2 cellular contexts compared by ENCODE assay signal in genomic region chr4:2417765-2418651, GRCh38.
TF ChIP-seq lines count a peak whose summit lies in the region.

TSS of gene ZFYVE28 (minus strand) at chr4:2418645. CDS start at chr4:2418323, 322 bp downstream.

TF ChIP-seq in A549, 52 proteins besides CTCF, POLR2A, EP300 and RAD21 (continued from another document):
- TF ChIP-seq REST (IDR thresholded peaks at IDR 0.05) (no peak), ZSCAN20 (CRISPR knock-in tag; IDR thresholded peaks at IDR 0.05) (no peak), KDM1A (IDR thresholded peaks at IDR 0.05; ENCODE audit: low read depth) (no peak), ZC3H11A (IDR thresholded peaks at IDR 0.05) (no peak), CBX8 (IDR thresholded peaks at IDR 0.05) (no peak), CBX2 (IDR thresholded peaks at IDR 0.05; ENCODE audit: borderline replicate concordance, low read depth) (no peak), NR3C1 (IDR thresholded peaks at IDR 0.05) (no peak), HES2 (IDR thresholded peaks at IDR 0.05) (no peak), CHD2 (IDR thresholded peaks at IDR 0.05; ENCODE audit: low read length, partially characterized antibody) (no peak), ZNF302 (CRISPR knock-in tag; IDR thresholded peaks at IDR 0.05) (no peak), TP53 (CRISPR knock-in tag; IDR thresholded peaks at IDR 0.05) (no peak), TFCP2L1 (CRISPR knock-in tag; IDR thresholded peaks at IDR 0.05) (no peak), USF2 (IDR thresholded peaks at IDR 0.05) (no peak), MYC (IDR thresholded peaks at IDR 0.05; ENCODE audit: borderline replicate concordance, low read length) (no peak), HOXA7 (CRISPR knock-in tag; IDR thresholded peaks at IDR 0.05) (no peak), BHLHE40 (IDR thresholded peaks at IDR 0.05; ENCODE audit: low read depth, low read length) (no peak)

TF ChIP-seq in K562, 482 proteins besides CTCF, POLR2A, EP300 and RAD21 (continued from another document and continues in another):
- no peak for TF ChIP-seq CHD7 (IDR thresholded peaks at IDR 0.05; ENCODE audit: low read depth, low read length)
- TF ChIP-seq TCF7L2 (IDR thresholded peaks at IDR 0.05; ENCODE audit: low read depth, low read length), result no peak
- TF ChIP-seq MYC (IDR thresholded peaks at IDR 0.05; ENCODE audit: low read depth, low read length), result no peak
- TF ChIP-seq MYC (CRISPR knock-in tag; IDR thresholded peaks at IDR 0.05; ENCODE audit: borderline replicate concordance, low read depth), result no peak
- TF ChIP-seq SRF (CRISPR knock-in tag; IDR thresholded peaks at IDR 0.05), result no peak
- TF ChIP-seq KLF6 (CRISPR knock-in tag; IDR thresholded peaks at IDR 0.05; ENCODE audit: borderline replicate concordance), result no peak
- no peak for TF ChIP-seq PYGO2 (tag; IDR thresholded peaks at IDR 0.05)
- TF ChIP-seq NR3C1 (CRISPR knock-in tag; IDR thresholded peaks at IDR 0.05), result no peak
- TF ChIP-seq HINFP (tag; conservative IDR thresholded peaks at IDR 0.05; ENCODE audit: low read depth), result no peak
- no peak for TF ChIP-seq MBD2 (IDR thresholded peaks at IDR 0.05; ENCODE audit: borderline replicate concordance, low read depth)
- no peak for TF ChIP-seq KLF1 (tag; IDR thresholded peaks at IDR 0.05)
- TF ChIP-seq THAP12 (CRISPR knock-in tag; IDR thresholded peaks at IDR 0.05), result peak; percentile 62; the same call in 1 of the 2 replicates
- TF ChIP-seq DLX4 (CRISPR knock-in tag; IDR thresholded peaks at IDR 0.05), result no peak
- TF ChIP-seq E2F8 (IDR thresholded peaks at IDR 0.05; ENCODE audit: low read depth, partially characterized antibody), result no peak
- 0 out of 2 replicates have a peak, but pooled peaks have one; percentile 40 for TF ChIP-seq HDAC2 (IDR thresholded peaks at IDR 0.05)
- no peak for TF ChIP-seq FIP1L1 (IDR thresholded peaks at IDR 0.05; ENCODE audit: low read depth, low read length, poor library complexity, severe bottlenecking)
- no peak for TF ChIP-seq CAMTA2 (CRISPR knock-in tag; conservative IDR thresholded peaks at IDR 0.05)
- peak; percentile 76 for TF ChIP-seq MAX (CRISPR knock-in tag; IDR thresholded peaks at IDR 0.05)
- TF ChIP-seq ZNF217 (CRISPR knock-in tag; IDR thresholded peaks at IDR 0.05), result no peak
- TF ChIP-seq HMGN3 (IDR thresholded peaks at IDR 0.05; ENCODE audit: borderline replicate concordance, extremely low read depth, insufficient read length, low read depth, low read length), result no peak
- TF ChIP-seq JUN (IDR thresholded peaks at IDR 0.05; ENCODE audit: borderline replicate concordance, low read depth, low read length), result no peak
- TF ChIP-seq JUN (CRISPR knock-in tag; IDR thresholded peaks at IDR 0.05; ENCODE audit: borderline replicate concordance), result peak; percentile 49; the same call in 1 of the 2 replicates
- peak; percentile 12 for TF ChIP-seq TAF1 (IDR thresholded peaks at IDR 0.05; ENCODE audit: control insufficient read depth, extremely low read depth, insufficient read depth, low read length, severe bottlenecking)
- TF ChIP-seq KDM2B (CRISPR knock-in tag; IDR thresholded peaks at IDR 0.05), result peak; percentile 67; the same call in 1 of the 2 replicates
- no peak for TF ChIP-seq MLX (CRISPR knock-in tag; conservative IDR thresholded peaks at IDR 0.05)
- TF ChIP-seq POLR2G (IDR thresholded peaks at IDR 0.05; ENCODE audit: low read depth, low read length), result peak; percentile 67
- peak; percentile 84; the same call in 1 of the 2 replicates for TF ChIP-seq CTBP1 (IDR thresholded peaks at IDR 0.05; ENCODE audit: borderline replicate concordance)
- TF ChIP-seq MLLT1 (IDR thresholded peaks at IDR 0.05), result 0 out of 4 replicates have a peak, but pooled peaks of 1 of the 2 experiments have one; percentile 45
- TF ChIP-seq HSF4 (CRISPR knock-in tag; IDR thresholded peaks at IDR 0.05; ENCODE audit: borderline replicate concordance), result no peak
- TF ChIP-seq THAP7 (CRISPR knock-in tag; IDR thresholded peaks at IDR 0.05), result 0 out of 2 replicates have a peak, but pooled peaks have one; percentile 45
